9 cellular contexts compared by ENCODE assay signal in genomic region chr17:78173025-78173715, GRCh38. TPM values are rescaled to one million over a fixed set of nuclear protein-coding genes. Genes with fewer than 3 reads are reported as not detected.
DNase-seq lines count a peak whose midpoint lies in the region; ATAC-seq and TF ChIP-seq lines count a peak whose summit lies in the region.
"Had no signal": no experiment of that assay in that cellular context is flagged by ENCODE, and none has a peak within 500 bp of the region (broad histone marks: within the 10 kb centered on the region; RNA-seq: fewer than 3 reads in every experiment).

No MANE protein-coding gene starts in this region.

- peak; percentile 52 for TF ChIP-seq POLR2A in GM19099 (IDR thresholded peaks at IDR 0.05; ENCODE audit: extremely low read depth, insufficient read length, low read depth)

- no peaks in the 10 kb centered on the region for H3K9me3 ChIP-seq in Karpas-422 (ENCODE audit: low read length)

- no peak for DNase-seq in Karpas-422
- DNase-seq in epithelial cell of prostate (ENCODE audit: low read depth, low spot score) = no peak
- no peak for DNase-seq in cerebellum (ENCODE audit: low spot score)
- no peak for DNase-seq in D341Med (ENCODE audit: low spot score)
- no peak for DNase-seq in SHP77 (lab: John Stamatoyannopoulos, UW)
- DNase-seq: nephron progenitor cell had no signal

- H2AFZ ChIP-seq in Karpas-422 (ENCODE audit: low read length) = no peak overlapping the region

- H3K9me2 ChIP-seq in Karpas-422 (replicated peaks; ENCODE audit: insufficient read depth, low read length) = no peaks in the 10 kb centered on the region

- H3K27ac ChIP-seq in Karpas-422 (ENCODE audit: low read length) = no peak overlapping the region
- peak overlapping the region; percentile 55 for H3K27ac ChIP-seq in epithelial cell of prostate
- H3K27ac ChIP-seq in skin epidermis = peak overlapping the region in 17 of 21 experiments; percentile 14 to 85 (median 66)

- H3K27me3 ChIP-seq in Karpas-422 (ENCODE audit: low read length) = peaks cover 3% of the 10 kb centered on the region; the same call in 1 of the 2 replicates

- H3K4me3 ChIP-seq in Karpas-422 (ENCODE audit: low read length) = no peak overlapping the region
- H3K4me3 ChIP-seq in skin epidermis = no peak overlapping the region

- H3K36me3 ChIP-seq in Karpas-422 (ENCODE audit: insufficient read depth, low read length) = no peaks in the 10 kb centered on the region; the same call in 1 of the 2 replicates

- H3K4me2 ChIP-seq in Karpas-422 (ENCODE audit: low read depth, low read length, poor library complexity, severe bottlenecking) = peak overlapping the region; percentile 53

- peaks cover 47% of the 10 kb centered on the region for H3K4me1 ChIP-seq in Karpas-422 (ENCODE audit: low read length)

- H4K20me1 ChIP-seq in Karpas-422 (ENCODE audit: insufficient read depth, low read depth, low read length) = peaks cover 17% of the 10 kb centered on the region

- no peak for ATAC-seq in HG02840 (IDR thresholded peaks at IDR 0.05; ENCODE audit: low FRiP score, unreplicated experiment)

- H3K9ac ChIP-seq in Karpas-422 (ENCODE audit: low read length) = peak overlapping the region; percentile 31

- H3K79me2 ChIP-seq in Karpas-422 (ENCODE audit: low read length) = no peaks in the 10 kb centered on the region

RNA-seq across cellular contexts. Expression of gene SYNGR2, which starts 4.8 kb away (rescaled TPM):
- 31.9 and 33.6 TPM in 2 replicates for total RNA-seq in Karpas-422 (2014; rRNA removed; shearing (Covaris generic); ENCODE audit: low replicate concordance)
- total RNA-seq in cerebellum = 6.5 TPM

RNA-seq across cellular contexts. Expression of gene TK1, which starts 13.7 kb away (rescaled TPM):
- total RNA-seq in Karpas-422 (2014; rRNA removed; shearing (Covaris generic); ENCODE audit: low replicate concordance) = 22.7 and 48.0 TPM in 2 replicates
- total RNA-seq in cerebellum = 9.6 TPM

RNA-seq across cellular contexts. Expression of gene AFMID, which starts 14.0 kb away (rescaled TPM):
- 94.3 and 104 TPM in 2 replicates for total RNA-seq in Karpas-422 (2014; rRNA removed; shearing (Covaris generic); ENCODE audit: low replicate concordance)
- total RNA-seq in cerebellum = 27.6 TPM

RNA-seq across cellular contexts. Expression of gene C17orf99, which starts 27.0 kb away (rescaled TPM):
- not detected in 2 replicates for total RNA-seq in Karpas-422 (2014; rRNA removed; shearing (Covaris generic); ENCODE audit: low replicate concordance)
- total RNA-seq in cerebellum = 0.09 TPM

RNA-seq across cellular contexts. Expression of gene BIRC5, which starts 40.9 kb away (rescaled TPM):
- 45.4 and 46.8 TPM in 2 replicates for total RNA-seq in Karpas-422 (2014; rRNA removed; shearing (Covaris generic); ENCODE audit: low replicate concordance)
- 17.6 TPM for total RNA-seq in cerebellum
